Comparison of ENCODE assay signal across 9 cellular contexts in the genomic region with DNA sequence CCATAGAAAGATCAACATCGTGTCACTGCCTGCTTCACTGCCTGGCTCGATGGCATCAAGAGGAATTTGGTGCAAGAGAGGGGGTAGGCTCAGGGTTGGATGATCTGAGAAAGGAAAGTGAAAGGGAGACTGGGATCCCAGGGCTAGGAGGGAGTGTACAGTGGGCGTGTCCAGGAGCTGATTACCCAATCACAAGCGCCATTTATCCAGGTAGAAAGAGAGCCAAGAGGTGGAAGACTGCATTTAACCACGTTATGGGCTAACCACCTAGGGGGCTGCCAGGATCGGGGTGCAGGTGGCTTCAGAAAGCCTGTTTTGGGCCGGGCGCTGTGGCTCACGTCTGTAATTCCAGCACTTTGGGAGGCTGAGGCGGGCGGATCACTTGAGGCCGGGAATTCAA. TPM values are rescaled to one million over a fixed set of nuclear protein-coding genes. Genes with fewer than 3 reads are reported as not detected.
DNase-seq lines count a peak whose midpoint lies in the region; ATAC-seq and TF ChIP-seq lines count a peak whose summit lies in the region.
"Had no signal": no experiment of that assay in that cellular context is flagged by ENCODE, and none has a peak within 500 bp of the region (broad histone marks: within the 10 kb centered on the region; RNA-seq: fewer than 3 reads in every experiment).

No MANE protein-coding gene starts in this region.

- H3K36me3 ChIP-seq in HUES48 (ENCODE audit: control insufficient read depth, insufficient read depth, low read length) (peaks cover 90% of the 10 kb centered on the region), body of pancreas (replicated peaks in 1 of 2; ENCODE audit: insufficient read depth in 1 of 2, low read depth in 2 of 2) (no peaks in the 10 kb centered on the region), right lobe of liver (no peaks in the 10 kb centered on the region)

- 68 to 70% methylated on average over 12 of the region's 12 CpGs for WGBS in body of pancreas, 2 donors
- 58% methylated on average over 7 of the region's 12 CpGs for WGBS in right lobe of liver (ENCODE audit: insufficient coverage, low coverage, low lambda C conversion rate, missing lambda C conversion rate)

- DNase-seq in ACHN (peak; percentile 41), body of pancreas (peak; percentile 58 to 75 (median 70)), right lobe of liver (no peak), NCI-H345 (lab: John Stamatoyannopoulos, UW) (no peak), cerebellar cortex (ENCODE audit: low spot score) (no peak)
- DNase-seq in stimulated activated CD4-positive, alpha-beta T cell treated with anti-CD3 and anti-CD28 coated beads, Interleukin-4, amount 100 ng/mL, for 1 hour = no peak
- DNase-seq: NCI-H1105 treated with DMSO at 0.1 percent for 48 hours had no signal

- TF ChIP-seq CTCF in body of pancreas (IDR thresholded peaks at IDR 0.05) = no peak
- TF ChIP-seq CTCF in right lobe of liver (IDR thresholded peaks at IDR 0.05) = no peak

- no peaks in the 10 kb centered on the region for H3K27me3 ChIP-seq in HUES48 (ENCODE audit: control insufficient read depth, insufficient read depth, low read length)
- H3K27me3 ChIP-seq in body of pancreas = no peaks in the 10 kb centered on the region
- H3K27me3 ChIP-seq in right lobe of liver = no peaks in the 10 kb centered on the region

- in situ Hi-C loops in ACHN (cut with HindIII; ENCODE audit: low pct_ligation_motif_present, low pct_unique_long_range_greater_than_20kb, low sequenced_read_pairs) = no loop called here

- H3K27ac ChIP-seq in HUES48 (ENCODE audit: low read depth, low read length) = peak overlapping the region; percentile 43
- H3K27ac ChIP-seq in body of pancreas = peak overlapping the region; percentile 36 to 85 (median 39)
- H3K27ac ChIP-seq in right lobe of liver = no peak overlapping the region

- no peak for TF ChIP-seq POLR2A in body of pancreas (IDR thresholded peaks at IDR 0.05)
- TF ChIP-seq POLR2A in right lobe of liver (IDR thresholded peaks at IDR 0.05) = no peak

- H3K4me3 ChIP-seq in HUES48 (ENCODE audit: low read depth, low read length) = 0 out of 2 replicates have a peak overlapping the region, but pooled peaks have one; percentile 6
- H3K4me3 ChIP-seq in body of pancreas = no peak overlapping the region
- H3K4me3 ChIP-seq in right lobe of liver = no peak overlapping the region

- no peak overlapping the region for H3K9ac ChIP-seq in HUES48 (ENCODE audit: low read depth, low read length)

- ATAC-seq in body of pancreas (peak; percentile 73), right lobe of liver (peak; percentile 34 to 83 (median 68)), HG03378 (IDR thresholded peaks at IDR 0.05; ENCODE audit: unreplicated experiment) (no peak)

- H3K4me1 ChIP-seq in HUES48 (ENCODE audit: control insufficient read depth, insufficient read depth, low read length) = peaks cover 91% of the 10 kb centered on the region
- H3K4me1 ChIP-seq in body of pancreas = peaks cover 63% of the 10 kb centered on the region
- H3K4me1 ChIP-seq in right lobe of liver = peaks cover 0 to 3% (median 0%) of the 10 kb centered on the region in 4 donors

- H3K9me3 ChIP-seq in HUES48 (ENCODE audit: control insufficient read depth, insufficient read depth, low read length) = no peaks in the 10 kb centered on the region
- H3K9me3 ChIP-seq in body of pancreas = no peaks in the 10 kb centered on the region
- H3K9me3 ChIP-seq in right lobe of liver = no peaks in the 10 kb centered on the region

- intact Hi-C loops in body of pancreas (cut with DNase I) (no loop called here), right lobe of liver (cut with DNase I) (no loop called here)

RNA-seq across cellular contexts. Expression of a gene that starts 10.3 kb away (rescaled TPM):
- total RNA-seq in body of pancreas (100 to 1,000 TPM in 1 of 2 donors, 10 to 100 TPM in 1; 36.9 to 106 TPM), right lobe of liver (10 to 100 TPM in 1 of 6 experiments, 1 to 10 TPM in 5; 2.1 to 11.4 (median 3.4) TPM)

Comparison
In these comparisons a context has a peak if more than half of its experiments do, and no peak if none do; other contexts are left out.
1. DNase-seq: peak in ACHN (single experiment) and body of pancreas (4 of 4); none in right lobe of liver (0 of 3), NCI-H345 (single experiment), cerebellar cortex (single experiment) and stimulated activated CD4-positive, alpha-beta T cell treated with anti-CD3 and anti-CD28 coated beads, Interleukin-4, amount 100 ng/mL, for 1 hour (single experiment).
2. H3K27ac ChIP-seq: peak in HUES48 (single experiment) and body of pancreas (4 of 4); none in right lobe of liver (0 of 3).